In the genomic region with DNA sequence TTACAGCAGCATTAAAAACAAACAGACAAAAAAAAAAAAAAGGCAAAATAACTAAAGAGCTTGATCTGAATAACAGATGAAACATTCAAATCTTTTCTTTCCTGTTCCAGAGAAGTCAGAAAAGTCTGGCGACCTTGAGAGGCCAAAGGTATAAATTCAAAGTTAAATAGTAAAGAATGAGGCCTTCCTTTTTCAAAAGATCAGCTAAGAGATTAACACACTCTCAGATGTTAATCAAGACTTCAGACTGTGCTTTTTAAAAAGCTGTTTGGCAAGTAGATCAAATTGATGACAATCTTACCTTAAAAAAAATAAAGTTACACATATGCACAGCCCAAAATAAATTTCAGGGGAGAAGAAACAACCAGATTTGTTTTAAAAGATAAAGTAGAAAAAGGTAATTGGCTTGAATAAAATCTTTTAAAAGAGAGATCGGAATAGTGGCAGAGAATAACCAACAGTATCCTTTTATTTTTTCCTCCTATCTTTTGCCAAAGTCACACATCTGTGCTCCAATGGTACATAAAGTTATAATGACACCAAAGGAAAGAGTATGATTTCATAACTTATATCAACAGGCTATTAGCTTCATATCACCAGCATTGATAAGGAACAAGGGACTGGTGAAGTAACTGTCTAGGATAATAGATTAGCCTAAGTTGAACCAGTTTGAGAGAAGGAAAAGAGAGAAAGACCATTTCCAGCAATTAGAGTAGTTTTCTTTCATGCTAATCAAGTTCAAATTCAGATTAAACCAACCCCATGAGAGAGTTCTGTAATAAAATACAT, we compare ENCODE assay signal across 1 cellular context.
TF ChIP-seq lines count a peak whose summit lies in the region.

No MANE protein-coding gene starts in this region.

TF ChIP-seq in SK-N-SH, 30 proteins besides CTCF, POLR2A, EP300 and RAD21 (continued from another document):
- TF ChIP-seq, protein P1, sequence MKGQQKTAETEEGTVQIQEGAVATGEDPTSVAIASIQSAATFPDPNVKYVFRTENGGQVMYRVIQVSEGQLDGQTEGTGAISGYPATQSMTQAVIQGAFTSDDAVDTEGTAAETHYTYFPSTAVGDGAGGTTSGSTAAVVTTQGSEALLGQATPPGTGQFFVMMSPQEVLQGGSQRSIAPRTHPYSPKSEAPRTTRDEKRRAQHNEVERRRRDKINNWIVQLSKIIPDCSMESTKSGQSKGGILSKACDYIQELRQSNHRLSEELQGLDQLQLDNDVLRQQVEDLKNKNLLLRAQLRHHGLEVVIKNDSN (IDR thresholded peaks at IDR 0.05; ENCODE audit: borderline replicate concordance, low read depth), result no peak
- TF ChIP-seq SIN3A (IDR thresholded peaks at IDR 0.05; ENCODE audit: borderline replicate concordance, low read depth, low read length), result no peak
- TF ChIP-seq, protein P2, sequence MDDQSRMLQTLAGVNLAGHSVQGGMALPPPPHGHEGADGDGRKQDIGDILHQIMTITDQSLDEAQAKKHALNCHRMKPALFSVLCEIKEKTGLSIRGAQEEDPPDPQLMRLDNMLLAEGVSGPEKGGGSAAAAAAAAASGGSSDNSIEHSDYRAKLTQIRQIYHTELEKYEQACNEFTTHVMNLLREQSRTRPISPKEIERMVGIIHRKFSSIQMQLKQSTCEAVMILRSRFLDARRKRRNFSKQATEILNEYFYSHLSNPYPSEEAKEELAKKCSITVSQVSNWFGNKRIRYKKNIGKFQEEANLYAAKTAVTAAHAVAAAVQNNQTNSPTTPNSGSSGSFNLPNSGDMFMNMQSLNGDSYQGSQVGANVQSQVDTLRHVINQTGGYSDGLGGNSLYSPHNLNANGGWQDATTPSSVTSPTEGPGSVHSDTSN (IDR thresholded peaks at IDR 0.05), result 0 out of 2 replicates have a peak, but pooled peaks have one; percentile 4
- TF ChIP-seq EZH2phosphoT487 (IDR thresholded peaks at IDR 0.05; ENCODE audit: borderline replicate concordance, low read depth), result no peak
- TF ChIP-seq GATA2 (CRISPR knock-in tag; IDR thresholded peaks at IDR 0.05), result no peak
- TF ChIP-seq, protein P3, sequence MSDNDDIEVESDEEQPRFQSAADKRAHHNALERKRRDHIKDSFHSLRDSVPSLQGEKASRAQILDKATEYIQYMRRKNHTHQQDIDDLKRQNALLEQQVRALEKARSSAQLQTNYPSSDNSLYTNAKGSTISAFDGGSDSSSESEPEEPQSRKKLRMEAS (IDR thresholded peaks at IDR 0.05; ENCODE audit: low read depth), result no peak
- TF ChIP-seq RCOR1 (IDR thresholded peaks at IDR 0.05; ENCODE audit: low read length), result no peak
- TF ChIP-seq TEAD4 (IDR thresholded peaks at IDR 0.05; ENCODE audit: borderline replicate concordance, insufficient read depth), result no peak
- no peak for TF ChIP-seq SMC3 (IDR thresholded peaks at IDR 0.05; ENCODE audit: low read depth, low read length)
- TF ChIP-seq FOXM1 (IDR thresholded peaks at IDR 0.05; ENCODE audit: low read depth), result no peak
- TF ChIP-seq TCF12 (IDR thresholded peaks at IDR 0.05), result 0 out of 2 replicates have a peak, but pooled peaks have one; percentile 19
